ENCODE assay signal across 8 cellular contexts in the genomic region with DNA sequence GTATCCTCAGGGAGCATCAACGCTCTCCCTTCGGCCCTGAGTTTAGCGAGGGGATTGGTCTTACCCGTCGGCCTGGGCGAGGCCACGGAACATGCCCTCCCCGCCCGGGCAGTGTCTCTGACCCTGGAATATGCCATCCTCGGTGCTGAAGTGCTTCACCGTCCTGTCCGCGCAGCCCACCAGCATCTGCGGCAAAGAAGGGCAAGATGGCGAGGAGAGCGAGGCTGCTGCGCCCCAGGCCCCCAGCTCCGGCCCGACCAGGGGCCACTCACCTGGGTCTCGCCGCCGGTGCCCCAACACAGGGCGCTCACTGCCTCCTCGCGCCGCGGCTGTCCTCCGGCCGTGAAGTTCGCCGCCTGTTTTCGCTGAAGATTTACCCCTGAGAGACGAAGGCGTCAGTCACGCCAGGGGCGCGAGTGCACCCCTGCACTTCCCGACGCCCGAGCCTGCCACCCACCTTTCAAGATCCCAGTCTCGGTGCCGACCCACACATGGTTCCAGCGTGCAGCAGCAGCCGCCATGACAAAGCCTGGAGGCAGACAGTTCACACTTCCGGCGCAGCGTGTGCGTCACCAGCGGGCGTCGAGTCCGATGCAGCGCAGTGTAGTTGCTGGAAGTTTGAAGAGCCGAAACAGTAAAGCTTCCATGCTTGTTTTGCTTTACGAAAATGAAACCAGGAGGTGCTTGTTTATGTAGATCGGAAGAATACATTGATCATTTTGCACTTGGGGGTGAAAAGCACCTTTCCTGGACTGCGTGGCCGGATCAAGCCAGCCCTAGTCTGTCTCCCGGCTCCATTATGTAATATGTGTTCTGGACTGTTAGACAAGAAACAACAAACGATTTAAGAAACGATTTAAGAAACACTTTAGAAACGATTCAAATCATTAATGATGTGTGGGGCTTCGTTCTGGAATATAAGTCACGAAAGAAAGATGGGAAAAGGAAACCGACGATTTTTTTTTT. TPM values are rescaled to one million over a fixed set of nuclear protein-coding genes. Genes with fewer than 3 reads are reported as not detected.
DNase-seq lines count a peak whose midpoint lies in the region; ATAC-seq lines count a peak whose summit lies in the region.

A gene (minus strand): TSS at position 541 of the 966 bp plus-strand sequence. CDS start 20 bp downstream, at position 521.

- POLR2A ChIA-PET in CD8-positive, alpha-beta memory T cell (lab: Charles Lee): interaction anchor here (0.6 to 5.0 kb wide), 17 partner anchors 7 to 248 kb away, joined by 3 to 215 read pairs (median 7); a partner anchor contains a TSS

- peaks cover 0 to 43% (median 6%) of the 10 kb centered on the region in 3 donors for H3K36me3 Mint-ChIP-seq in CD8-positive, alpha-beta memory T cell
- H3K36me3 Mint-ChIP-seq in effector memory CD8-positive, alpha-beta T cell (ENCODE audit: insufficient read depth): peaks cover 23% of the 10 kb centered on the region
- H3K36me3 Mint-ChIP-seq in memory B cell: peaks cover 16% of the 10 kb centered on the region

- H3K4me3 Mint-ChIP-seq in CD8-positive, alpha-beta memory T cell: no peak within 1 kb of the TSS
- H3K4me3 Mint-ChIP-seq in effector memory CD8-positive, alpha-beta T cell: no peak within 1 kb of the TSS
- H3K4me3 Mint-ChIP-seq in memory B cell: no peak within 1 kb of the TSS

- H3K4me1 ChIP-seq in CD8-positive, alpha-beta memory T cell (ENCODE audit: insufficient read depth, low read length): peaks cover 23% of the 10 kb centered on the region

- ATAC-seq in GM19467 (IDR thresholded peaks at IDR 0.05; ENCODE audit: unreplicated experiment): peak; percentile 49
- peak; percentile 52 for ATAC-seq in effector memory CD8-positive, alpha-beta T cell (replicated peaks)
- peak; percentile 52 for ATAC-seq in memory B cell (ENCODE audit: low read depth)

- peak; percentile 84 to 95 (median 91) for DNase-seq in CD8-positive, alpha-beta memory T cell
- DNase-seq in HT1080 (ENCODE audit: low read depth) (peak; percentile 89), memory B cell (ENCODE audit: low spot score in 2 of 2) (peak; percentile 80 to 84)
- peak; percentile 76 for DNase-seq in NK-92 treated with Interleukin-12 subunit alpha and Interleukin-12 subunit beta, amount 100 ng/mL, for 24 hours (lab: John Stamatoyannopoulos, UW)
- DNase-seq in activated CD8-positive, alpha-beta memory T cell treated with anti-CD3 and anti-CD28 coated beads for 24 hours: peak; percentile 93
- DNase-seq in effector memory CD8-positive, alpha-beta T cell: peak; percentile 88 to 90 (median 88)
- DNase-seq in stimulated activated CD8-positive, alpha-beta memory T cell treated with anti-CD3 and anti-CD28 coated beads, Interleukin-12 subunit alpha, Interleukin-12 subunit beta, amount 100 ng/mL, for 24 hours (ENCODE audit: extremely low read depth): peak; percentile 76

- H3K36me3 ChIP-seq in CD8-positive, alpha-beta memory T cell (ENCODE audit: insufficient read depth, low read length): peaks cover 22% of the 10 kb centered on the region

- no peaks in the 10 kb centered on the region for H3K27me3 ChIP-seq in CD8-positive, alpha-beta memory T cell (ENCODE audit: insufficient read depth, low read length, poor library complexity, severe bottlenecking)

- H3K9me3 Mint-ChIP-seq in CD8-positive, alpha-beta memory T cell: no peaks in the 10 kb centered on the region
- no peaks in the 10 kb centered on the region for H3K9me3 Mint-ChIP-seq in effector memory CD8-positive, alpha-beta T cell
- no peaks in the 10 kb centered on the region for H3K9me3 Mint-ChIP-seq in memory B cell

- CTCF ChIA-PET in CD8-positive, alpha-beta memory T cell (lab: Charles Lee): interaction anchor here (0.9 to 3.2 kb wide), 5 partner anchors 8 to 86 kb away, joined by 3 to 30 read pairs (median 12); a partner anchor contains a TSS

- H3K9me3 ChIP-seq in CD8-positive, alpha-beta memory T cell (ENCODE audit: low read length): no peaks in the 10 kb centered on the region

- peak within 1 kb of the TSS; percentile 98 for H3K27ac ChIP-seq in CD8-positive, alpha-beta memory T cell (ENCODE audit: low read depth, low read length)

- H3K27ac Mint-ChIP-seq in CD8-positive, alpha-beta memory T cell: no peak within 1 kb of the TSS
- no peak within 1 kb of the TSS for H3K27ac Mint-ChIP-seq in effector memory CD8-positive, alpha-beta T cell
- no peak within 1 kb of the TSS for H3K27ac Mint-ChIP-seq in memory B cell

- H3K4me1 Mint-ChIP-seq in CD8-positive, alpha-beta memory T cell: peaks cover 24 to 34% (median 32%) of the 10 kb centered on the region in 3 donors
- H3K4me1 Mint-ChIP-seq in effector memory CD8-positive, alpha-beta T cell (ENCODE audit: low read depth in 2 of 2): peaks cover 17 to 20% of the 10 kb centered on the region in 2 donors
- H3K4me1 Mint-ChIP-seq in memory B cell: peaks cover 17% of the 10 kb centered on the region

- H3K27me3 Mint-ChIP-seq in CD8-positive, alpha-beta memory T cell: peaks cover 0 to 1% of the 10 kb centered on the region in 2 donors
- H3K27me3 Mint-ChIP-seq in effector memory CD8-positive, alpha-beta T cell: no peaks in the 10 kb centered on the region
- H3K27me3 Mint-ChIP-seq in memory B cell: no peaks in the 10 kb centered on the region

- H3K4me3 ChIP-seq in CD8-positive, alpha-beta memory T cell (ENCODE audit: low read length): peak within 1 kb of the TSS; percentile 90

RNA-seq across cellular contexts. Expression of the gene that starts here (rescaled TPM):
- 100 to 1,000 TPM; 124 to 131 TPM for total RNA-seq in CD8-positive, alpha-beta memory T cell
- polyA plus RNA-seq in CD8-positive, alpha-beta memory T cell: 42.4 TPM
- 145 and 176 TPM in 2 replicates for total RNA-seq in HT1080 (2014; rRNA removed; shearing (Covaris generic))
- polyA plus RNA-seq in HT1080 (2015; cell fraction: cytosol; rRNA removed): 59.5 and 69.7 TPM in 2 replicates
- polyA plus RNA-seq in HT1080 (2015; cell fraction: nucleus; rRNA removed): 142 and 151 TPM in 2 replicates

Comparison
In these comparisons a context has a peak if more than half of its experiments do, and no peak if none do; other contexts are left out.
1. Peak in every context shown above with its lines: DNase-seq, ATAC-seq, H3K4me3 ChIP-seq and H3K27ac ChIP-seq.